ENCODE assay signal across 13 cellular contexts in genomic region chr1:53992085-53992874, GRCh38. TPM values are rescaled to one million over a fixed set of nuclear protein-coding genes. Genes with fewer than 3 reads are reported as not detected.
DNase-seq lines count a peak whose midpoint lies in the region; ATAC-seq, FAIRE-seq and TF ChIP-seq lines count a peak whose summit lies in the region.
"Had no signal": no experiment of that assay in that cellular context is flagged by ENCODE, and none has a peak within 500 bp of the region (broad histone marks: within the 10 kb centered on the region; RNA-seq: fewer than 3 reads in every experiment).

No MANE protein-coding gene starts in this region.

- TF ChIP-seq RAD21 in A549 (conservative IDR thresholded peaks at IDR 0.05 in 1 of 2, IDR thresholded peaks at IDR 0.05 in 1 of 2), result peak; percentile 34 to 56; a peak in 3 of 5 replicates

- H3K4me1 ChIP-seq in A549 (no peaks in the 10 kb centered on the region), adrenal gland (replicated peaks in 1 of 2) (no peaks in the 10 kb centered on the region), keratinocyte (ENCODE audit: control insufficient read depth, extremely low read depth, insufficient read depth, low read length) (no peaks in the 10 kb centered on the region)

- H3K27ac ChIP-seq in A549, result no peak overlapping the region
- H3K27ac ChIP-seq in adrenal gland, result no peak overlapping the region
- H3K27ac ChIP-seq in keratinocyte (ENCODE audit: control insufficient read depth, insufficient read depth, low read length), result no peak overlapping the region

- no peak overlapping the region for H2AFZ ChIP-seq in keratinocyte (ENCODE audit: control insufficient read depth, low read length)

- CTCF ChIA-PET in A549 (lab: Yijun Ruan, JAX), result interaction anchor here (0.6 to 2.1 kb wide), 5 partner anchors 13 to 90 kb away, joined by 3 to 9 read pairs (median 4); no protein-coding TSS in a partner anchor

- FAIRE-seq in A549 (lab: Jason Lieb, UNC), result no peak
- peak; percentile 29 for FAIRE-seq in keratinocyte (lab: Jason Lieb, UNC)
- FAIRE-seq: GM12878 had no signal

- H3K4me3 ChIP-seq in A549 (no peak overlapping the region), GM12864 (ENCODE audit: low read depth, low read length) (no peak overlapping the region), adrenal gland (no peak overlapping the region), keratinocyte (ENCODE audit: control insufficient read depth in 2 of 3, extremely low read depth in 1 of 3, insufficient read depth in 2 of 3, low read depth in 1 of 3, low read length in 3 of 3) (no peak overlapping the region)
- H3K4me3 ChIP-seq: GM12878 had no signal

- POLR2A ChIA-PET in A549 (lab: Yijun Ruan, JAX), result no interaction called here

- no peak overlapping the region for H3K9ac ChIP-seq in keratinocyte (ENCODE audit: control insufficient read depth, extremely low read depth, insufficient read depth, low read length)

- ATAC-seq in A549, result peak; percentile 85 to 92; a peak in 5 of 6 replicates
- no peak for ATAC-seq in GM19467 (IDR thresholded peaks at IDR 0.05; ENCODE audit: unreplicated experiment)
- no peak for ATAC-seq in GM19351 (IDR thresholded peaks at IDR 0.05; ENCODE audit: unreplicated experiment)
- ATAC-seq: GM12878 had no signal

- dilution Hi-C loops in keratinocyte (cut with MboI; ENCODE audit: extremely low pct_ligation_motif_present, low sequenced_read_pairs), result no loop called here

- no peaks in the 10 kb centered on the region for H3K9me3 ChIP-seq in A549
- no peaks in the 10 kb centered on the region for H3K9me3 ChIP-seq in adrenal gland (replicated peaks in 1 of 3)
- no peaks in the 10 kb centered on the region for H3K9me3 ChIP-seq in keratinocyte (ENCODE audit: control insufficient read depth, low read depth, low read length)

- intact Hi-C loops in adrenal gland (cut with DNase I), result no loop called here

- no peaks in the 10 kb centered on the region for H3K9me1 ChIP-seq in keratinocyte (ENCODE audit: control insufficient read depth, extremely low read depth, insufficient read depth, low read length)

- TF ChIP-seq CTCF in A549 (IDR thresholded peaks at IDR 0.05) (peak; percentile 24; the same call in 2 of the 3 replicates), GM12864 (IDR thresholded peaks at IDR 0.05; ENCODE audit: low read depth, low read length, missing control alignments) (peak; percentile 32), adrenal gland (IDR thresholded peaks at IDR 0.05) (peak in 3 of 6 experiments; percentile 9 to 38 (median 30)), keratinocyte (optimal IDR thresholded peaks at IDR 0.05 in 1 of 3, IDR thresholded peaks at IDR 0.05 in 1 of 3, conservative IDR thresholded peaks at IDR 0.05 in 1 of 3; ENCODE audit: extremely low read depth in 1 of 3, insufficient read depth in 2 of 3, low read length in 3 of 3) (peak; percentile 30 to 59 (median 40))

- H3K4me2 ChIP-seq in A549 (no peak overlapping the region), keratinocyte (ENCODE audit: control insufficient read depth, extremely low read depth, insufficient read depth, low read depth, low read length) (no peak overlapping the region)

- WGBS in A549 (ENCODE audit: missing lambda C conversion rate), result 20% methylated on average over 2 of the region's 4 CpGs
- 56 to 75% (median 70%) methylated on average over 2 to 4 of the region's 4 CpGs for WGBS in adrenal gland, 4 donors

- TF ChIP-seq POLR2A in A549 (IDR thresholded peaks at IDR 0.05; ENCODE audit: low read length) (no peak), adrenal gland (IDR thresholded peaks at IDR 0.05) (no peak)

- peak in 1 of 2 experiments; percentile 22 for DNase-seq in A549 (ENCODE audit: low read depth in 1 of 2, low spot score in 1 of 2)
- no peak for DNase-seq in GM12864 (ENCODE audit: low read depth)
- peak in 4 of 7 donors; percentile 28 to 53 (median 43) for DNase-seq in adrenal gland
- DNase-seq in keratinocyte (ENCODE audit: low read depth, low spot score), result no peak
- DNase-seq in activated gamma-delta T cell treated with Interleukin-2 at 50 U/mL for 16 hours, result no peak
- DNase-seq in GF-D8 (lab: John Stamatoyannopoulos, UW), result no peak
- DNase-seq: activated naive CD8-positive, alpha-beta T cell treated with anti-CD3 and anti-CD28 coated beads for 36 hours; NCI-H146; NK-92 treated with Interleukin-12 subunit alpha and Interleukin-12 subunit beta, amount 100 ng/mL, for 24 hours had no signal

- no peaks in the 10 kb centered on the region for H4K20me1 ChIP-seq in keratinocyte (ENCODE audit: control insufficient read depth, extremely low read depth, insufficient read depth, low read length)

- no peaks in the 10 kb centered on the region for H3K27me3 ChIP-seq in adrenal gland
- H3K27me3 ChIP-seq in keratinocyte (ENCODE audit: control insufficient read depth, extremely low read depth, insufficient read depth, low read length), result no peaks in the 10 kb centered on the region

- H3K79me2 ChIP-seq in keratinocyte (ENCODE audit: control insufficient read depth, insufficient read depth, low read length), result no peaks in the 10 kb centered on the region

- TF ChIP-seq EP300 in A549 (IDR thresholded peaks at IDR 0.05), result no peak

- H3K36me3 ChIP-seq in adrenal gland (replicated peaks in 1 of 2) (no peaks in the 10 kb centered on the region), keratinocyte (ENCODE audit: control insufficient read depth in 2 of 2, extremely low read depth in 1 of 2, insufficient read depth in 2 of 2, low read length in 2 of 2) (no peaks in the 10 kb centered on the region)

TF ChIP-seq in A549, 52 proteins besides CTCF, POLR2A, EP300 and RAD21 (continues in another document):
- TF ChIP-seq ZC3H11A (IDR thresholded peaks at IDR 0.05) (no peak), ZFP36 (IDR thresholded peaks at IDR 0.05; ENCODE audit: borderline replicate concordance, partially characterized antibody) (no peak), BHLHE40 (IDR thresholded peaks at IDR 0.05; ENCODE audit: low read depth, low read length) (no peak), CEBPB (IDR thresholded peaks at IDR 0.05) (no peak), TFCP2L1 (CRISPR knock-in tag; IDR thresholded peaks at IDR 0.05) (no peak), KDM5A (IDR thresholded peaks at IDR 0.05) (no peak), SMC3 (IDR thresholded peaks at IDR 0.05) (no peak), HES2 (IDR thresholded peaks at IDR 0.05) (no peak)

RNA-seq across cellular contexts. Expression of gene LDLRAD1, which starts 25.7 kb away (rescaled TPM):
- polyA plus RNA-seq in A549 (2011; rRNA removed), result 0.06 and 0.12 TPM in 2 replicates
- not detected in 2 replicates for polyA plus RNA-seq in A549 (2012; cell fraction: cytosol; rRNA removed)
- not detected in 2 replicates for polyA plus RNA-seq in A549 (2012; cell fraction: nucleus; rRNA removed)
- not detected in 3 replicates for polyA plus RNA-seq in A549 (2017; fragmentation: RNase III; extraction: RNeasy Plus Mini Kit Qiagen cat#74134 plus additional on column Dnase treatment)
- polyA minus RNA-seq in A549 (2011; rRNA and poly(A)+ RNA removed), result not detected in 2 replicates
- 1 to 10 TPM in 4 of 8 donors, under 1 TPM in 3, not detected in 1; 0.39 to 2.9 (median 1.8) TPM for total RNA-seq in adrenal gland
- 1 to 10 TPM in 1 of 3 donors, under 1 TPM in 2; 0.32 to 1.3 (median 0.54) TPM for polyA plus RNA-seq in adrenal gland
- polyA plus RNA-seq in keratinocyte, result not detected in 3 replicates
- polyA plus RNA-seq in keratinocyte (2011; ENCODE audit: low read depth), result not detected
- polyA plus RNA-seq in keratinocyte (2011; cell fraction: cytosol; rRNA removed), result not detected in 2 replicates
- not detected in 2 replicates for polyA plus RNA-seq in keratinocyte (2011; cell fraction: nucleus; rRNA removed)
- polyA plus RNA-seq in keratinocyte (2012; ENCODE audit: low replicate concordance), result not detected in 2 replicates
- not detected in 3 replicates for polyA minus RNA-seq in keratinocyte
- not detected for polyA minus RNA-seq in keratinocyte (2011; cell fraction: cytosol; rRNA and poly(A)+ RNA removed)
- not detected in 2 replicates for polyA minus RNA-seq in keratinocyte (2011; cell fraction: nucleus; rRNA and poly(A)+ RNA removed)
- total RNA-seq: activated naive CD8-positive, alpha-beta T cell treated with anti-CD3 and anti-CD28 coated beads for 36 hours; GM12878; urinary bladder had no signal
- polyA plus RNA-seq: GM12878, urinary bladder had no signal

RNA-seq across cellular contexts. Expression of gene LRRC42, which starts 46.1 kb away (rescaled TPM):
- 35.1 TPM in 2 replicates for polyA plus RNA-seq in A549 (2011; rRNA removed)
- polyA plus RNA-seq in A549 (2012; cell fraction: cytosol; rRNA removed), result 19.0 and 21.7 TPM in 2 replicates
- polyA plus RNA-seq in A549 (2012; cell fraction: nucleus; rRNA removed), result 12.8 and 13.7 TPM in 2 replicates
- polyA plus RNA-seq in A549 (2017; fragmentation: RNase III; extraction: RNeasy Plus Mini Kit Qiagen cat#74134 plus additional on column Dnase treatment), result 27.6 to 31.5 TPM (median 29.7 TPM) in 3 replicates
- 18.7 and 21.6 TPM in 2 replicates for polyA minus RNA-seq in A549 (2011; rRNA and poly(A)+ RNA removed)
- total RNA-seq in adrenal gland, result 10 to 100 TPM; 20.4 to 43.4 (median 31.6) TPM
- 10 to 100 TPM; 15.2 to 36.6 (median 18.6) TPM for polyA plus RNA-seq in adrenal gland
- 45.7 to 70.6 TPM (median 61.8 TPM) in 3 replicates for polyA plus RNA-seq in keratinocyte
- 64.1 TPM for polyA plus RNA-seq in keratinocyte (2011; ENCODE audit: low read depth)
- 53.6 and 75.3 TPM in 2 replicates for polyA plus RNA-seq in keratinocyte (2011; cell fraction: cytosol; rRNA removed)
- polyA plus RNA-seq in keratinocyte (2011; cell fraction: nucleus; rRNA removed), result 47.5 and 48.3 TPM in 2 replicates
- 53.2 and 55.2 TPM in 2 replicates for polyA plus RNA-seq in keratinocyte (2012; ENCODE audit: low replicate concordance)
- polyA minus RNA-seq in keratinocyte, result 20.1 to 38.2 TPM (median 33.0 TPM) in 3 replicates
- 36.6 TPM for polyA minus RNA-seq in keratinocyte (2011; cell fraction: cytosol; rRNA and poly(A)+ RNA removed)
- polyA minus RNA-seq in keratinocyte (2011; cell fraction: nucleus; rRNA and poly(A)+ RNA removed), result 18.9 and 26.2 TPM in 2 replicates

RNA-seq across cellular contexts. Expression of gene IFT25, which starts 46.8 kb away (rescaled TPM):
- 37.0 and 49.4 TPM in 2 replicates for polyA plus RNA-seq in A549 (2011; rRNA removed)
- 17.0 and 20.0 TPM in 2 replicates for polyA plus RNA-seq in A549 (2012; cell fraction: cytosol; rRNA removed)
- polyA plus RNA-seq in A549 (2012; cell fraction: nucleus; rRNA removed), result 4.9 and 7.7 TPM in 2 replicates
- 39.0 to 41.4 TPM (median 41.3 TPM) in 3 replicates for polyA plus RNA-seq in A549 (2017; fragmentation: RNase III; extraction: RNeasy Plus Mini Kit Qiagen cat#74134 plus additional on column Dnase treatment)
- polyA minus RNA-seq in A549 (2011; rRNA and poly(A)+ RNA removed), result 2.5 and 2.8 TPM in 2 replicates
- 10 to 100 TPM in 7 of 8 donors, 1 to 10 TPM in 1; 7.2 to 37.3 (median 26.0) TPM for total RNA-seq in adrenal gland
- polyA plus RNA-seq in adrenal gland, result 10 to 100 TPM; 25.5 to 39.1 (median 37.8) TPM
- polyA plus RNA-seq in keratinocyte, result 24.5 to 64.3 TPM (median 26.4 TPM) in 3 replicates
- 14.1 TPM for polyA plus RNA-seq in keratinocyte (2011; ENCODE audit: low read depth)
- 25.8 and 48.8 TPM in 2 replicates for polyA plus RNA-seq in keratinocyte (2011; cell fraction: cytosol; rRNA removed)
- 21.3 and 31.3 TPM in 2 replicates for polyA plus RNA-seq in keratinocyte (2011; cell fraction: nucleus; rRNA removed)
- polyA plus RNA-seq in keratinocyte (2012; ENCODE audit: low replicate concordance), result 17.1 and 40.5 TPM in 2 replicates
- polyA minus RNA-seq in keratinocyte, result 0.62 to 9.0 TPM (median 2.6 TPM) in 3 replicates
- 10.4 TPM for polyA minus RNA-seq in keratinocyte (2011; cell fraction: cytosol; rRNA and poly(A)+ RNA removed)
- polyA minus RNA-seq in keratinocyte (2011; cell fraction: nucleus; rRNA and poly(A)+ RNA removed), result 4.5 and 9.5 TPM in 2 replicates

Comparison
In these comparisons a context has a peak if more than half of its experiments do, and no peak if none do; other contexts are left out.
1. ATAC-seq: peak in A549 (2 of 2); none in GM19467 (single experiment) and GM19351 (single experiment).
2. DNase-seq: peak in adrenal gland (4 of 7); none in GM12864 (single experiment), keratinocyte (single experiment), activated gamma-delta T cell treated with Interleukin-2 at 50 U/mL for 16 hours (single experiment) and GF-D8 (single experiment).